In genomic region chr15:60695713-60696522, GRCh38 we compare ENCODE assay signal across 10 cellular contexts.
DNase-seq lines count a peak whose midpoint lies in the region; ATAC-seq and TF ChIP-seq lines count a peak whose summit lies in the region.
"Had no signal": no experiment of that assay in that cellular context is flagged by ENCODE, and none has a peak within 500 bp of the region (broad histone marks: within the 10 kb centered on the region; RNA-seq: fewer than 3 reads in every experiment).

No MANE protein-coding gene starts in this region.

- DNase-seq in activated CD4-positive, alpha-beta T cell treated with anti-CD3 and anti-CD28 coated beads for 4 hours, result peak; percentile 73 to 78
- DNase-seq in osteoblast (ENCODE audit: insufficient read length, low spot score, missing footprints), result no peak
- peak; percentile 49 to 88 for DNase-seq in stimulated activated effector memory CD8-positive, alpha-beta T cell treated with anti-CD3 and anti-CD28 coated beads, Interleukin-12 subunit alpha, Interleukin-12 subunit beta, amount 100 ng/mL, for 72 hours (ENCODE audit: low spot score in 2 of 2)
- DNase-seq in foreskin fibroblast, result no peak
- no peak for DNase-seq in SIG-M5 treated with dmso at 0.1 percent for 504 hours (lab: John Stamatoyannopoulos, UW; ENCODE audit: unreplicated experiment)
- no peak for DNase-seq in 8988T
- DNase-seq: mesendoderm, NCI-H345 had no signal

- H3K4me3 ChIP-seq in osteoblast (ENCODE audit: insufficient read depth, low read length) (peak overlapping the region; percentile 44), foreskin fibroblast (ENCODE audit: low read depth in 1 of 2, low read length in 2 of 2) (no peak overlapping the region)

- H3K27me3 ChIP-seq in osteoblast (ENCODE audit: insufficient read depth, low read length), result no peaks in the 10 kb centered on the region

- peak overlapping the region; percentile 69 for H3K4me2 ChIP-seq in osteoblast (ENCODE audit: insufficient read depth, low read length)

- peaks cover 47% of the 10 kb centered on the region for H3K4me1 Mint-ChIP-seq in activated naive CD4-positive, alpha-beta T cell treated with anti-CD3 and anti-CD28 coated beads, Interleukin-2, amount 50 U/mL, for 24 hours
- peaks cover 65% of the 10 kb centered on the region for H3K4me1 Mint-ChIP-seq in stimulated activated effector memory CD8-positive, alpha-beta T cell treated with anti-CD3 and anti-CD28 coated beads, Interleukin-12 subunit alpha, Interleukin-12 subunit beta, amount 100 ng/mL, for 72 hours

- no peaks in the 10 kb centered on the region for H3K9me3 ChIP-seq in osteoblast (ENCODE audit: low read depth, low read length)

- no peaks in the 10 kb centered on the region for H4K20me1 ChIP-seq in osteoblast (ENCODE audit: insufficient read depth, low read length)

- H3K4me1 ChIP-seq in osteoblast (ENCODE audit: insufficient read depth, low read length), result no peaks in the 10 kb centered on the region

- no peaks in the 10 kb centered on the region for H3K36me3 ChIP-seq in osteoblast (ENCODE audit: insufficient read depth, low read length)

- peak overlapping the region; percentile 94 for H3K27ac Mint-ChIP-seq in activated naive CD4-positive, alpha-beta T cell treated with anti-CD3 and anti-CD28 coated beads, Interleukin-2, amount 50 U/mL, for 24 hours
- peak overlapping the region; percentile 84 for H3K27ac Mint-ChIP-seq in stimulated activated effector memory CD8-positive, alpha-beta T cell treated with anti-CD3 and anti-CD28 coated beads, Interleukin-12 subunit alpha, Interleukin-12 subunit beta, amount 100 ng/mL, for 72 hours

- peak overlapping the region; percentile 76 for H3K4me3 Mint-ChIP-seq in activated naive CD4-positive, alpha-beta T cell treated with anti-CD3 and anti-CD28 coated beads, Interleukin-2, amount 50 U/mL, for 24 hours
- peak overlapping the region; percentile 61 for H3K4me3 Mint-ChIP-seq in stimulated activated effector memory CD8-positive, alpha-beta T cell treated with anti-CD3 and anti-CD28 coated beads, Interleukin-12 subunit alpha, Interleukin-12 subunit beta, amount 100 ng/mL, for 72 hours

- H2AFZ ChIP-seq in osteoblast (ENCODE audit: low read length), result peak overlapping the region; percentile 52

- peak; percentile 96 for ATAC-seq in stimulated activated effector memory CD8-positive, alpha-beta T cell treated with anti-CD3 and anti-CD28 coated beads, Interleukin-12 subunit alpha, Interleukin-12 subunit beta, amount 100 ng/mL, for 72 hours
- no peak for ATAC-seq in HG03342 (IDR thresholded peaks at IDR 0.05; ENCODE audit: unreplicated experiment)

- H3K79me2 ChIP-seq in osteoblast (ENCODE audit: insufficient read depth, low read length), result no peaks in the 10 kb centered on the region

- no peaks in the 10 kb centered on the region for H3K27me3 Mint-ChIP-seq in activated naive CD4-positive, alpha-beta T cell treated with anti-CD3 and anti-CD28 coated beads, Interleukin-2, amount 50 U/mL, for 24 hours

- no peaks in the 10 kb centered on the region for H3K36me3 Mint-ChIP-seq in activated naive CD4-positive, alpha-beta T cell treated with anti-CD3 and anti-CD28 coated beads, Interleukin-2, amount 50 U/mL, for 24 hours
- peaks cover 8% of the 10 kb centered on the region for H3K36me3 Mint-ChIP-seq in stimulated activated effector memory CD8-positive, alpha-beta T cell treated with anti-CD3 and anti-CD28 coated beads, Interleukin-12 subunit alpha, Interleukin-12 subunit beta, amount 100 ng/mL, for 72 hours

- H3K27ac ChIP-seq in osteoblast (ENCODE audit: low read depth, low read length), result no peak overlapping the region

- TF ChIP-seq CTCF in osteoblast (IDR thresholded peaks at IDR 0.05; ENCODE audit: extremely low read depth, low read depth, low read length) (no peak), foreskin fibroblast (IDR thresholded peaks at IDR 0.05; ENCODE audit: low read depth, low read length) (no peak)

- H3K9me3 Mint-ChIP-seq in activated naive CD4-positive, alpha-beta T cell treated with anti-CD3 and anti-CD28 coated beads, Interleukin-2, amount 50 U/mL, for 24 hours, result no peaks in the 10 kb centered on the region
- H3K9me3 Mint-ChIP-seq in stimulated activated effector memory CD8-positive, alpha-beta T cell treated with anti-CD3 and anti-CD28 coated beads, Interleukin-12 subunit alpha, Interleukin-12 subunit beta, amount 100 ng/mL, for 72 hours, result no peaks in the 10 kb centered on the region

Comparison
In these comparisons a context has a peak if more than half of its experiments do, and no peak if none do; other contexts are left out.
1. DNase-seq: peak in activated CD4-positive, alpha-beta T cell treated with anti-CD3 and anti-CD28 coated beads for 4 hours (2 of 2) and stimulated activated effector memory CD8-positive, alpha-beta T cell treated with anti-CD3 and anti-CD28 coated beads, Interleukin-12 subunit alpha, Interleukin-12 subunit beta, amount 100 ng/mL, for 72 hours (2 of 2); none in osteoblast (single experiment), foreskin fibroblast (0 of 2), SIG-M5 treated with dmso at 0.1 percent for 504 hours (single experiment) and 8988T (single experiment).